In genomic region chr16:2456551-2457153, GRCh38 we compare ENCODE assay signal across 1 cellular context.
TF ChIP-seq lines count a peak whose summit lies in the region.

No MANE protein-coding gene starts in this region.

TF ChIP-seq in HCT116, 20 proteins besides CTCF, POLR2A, EP300 and RAD21 (continued from another document):
- TF ChIP-seq, protein P1, sequence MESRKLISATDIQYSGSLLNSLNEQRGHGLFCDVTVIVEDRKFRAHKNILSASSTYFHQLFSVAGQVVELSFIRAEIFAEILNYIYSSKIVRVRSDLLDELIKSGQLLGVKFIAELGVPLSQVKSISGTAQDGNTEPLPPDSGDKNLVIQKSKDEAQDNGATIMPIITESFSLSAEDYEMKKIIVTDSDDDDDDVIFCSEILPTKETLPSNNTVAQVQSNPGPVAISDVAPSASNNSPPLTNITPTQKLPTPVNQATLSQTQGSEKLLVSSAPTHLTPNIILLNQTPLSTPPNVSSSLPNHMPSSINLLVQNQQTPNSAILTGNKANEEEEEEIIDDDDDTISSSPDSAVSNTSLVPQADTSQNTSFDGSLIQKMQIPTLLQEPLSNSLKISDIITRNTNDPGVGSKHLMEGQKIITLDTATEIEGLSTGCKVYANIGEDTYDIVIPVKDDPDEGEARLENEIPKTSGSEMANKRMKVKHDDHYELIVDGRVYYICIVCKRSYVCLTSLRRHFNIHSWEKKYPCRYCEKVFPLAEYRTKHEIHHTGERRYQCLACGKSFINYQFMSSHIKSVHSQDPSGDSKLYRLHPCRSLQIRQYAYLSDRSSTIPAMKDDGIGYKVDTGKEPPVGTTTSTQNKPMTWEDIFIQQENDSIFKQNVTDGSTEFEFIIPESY (IDR thresholded peaks at IDR 0.05; ENCODE audit: extremely low read depth, insufficient replicate concordance, low read length) = no peak
